8 cellular contexts compared by ENCODE assay signal in genomic region chr11:64675417-64676252, GRCh38. TPM values are rescaled to one million over a fixed set of nuclear protein-coding genes. Genes with fewer than 3 reads are reported as not detected.
DNase-seq lines count a peak whose midpoint lies in the region; ATAC-seq lines count a peak whose summit lies in the region.

No MANE protein-coding gene starts in this region.

- no peaks in the 10 kb centered on the region for H3K9me3 ChIP-seq in NT2/D1 (ENCODE audit: insufficient read depth, low read length)

- ATAC-seq in HG03565 (IDR thresholded peaks at IDR 0.05; ENCODE audit: unreplicated experiment): no peak

- H3K27me3 ChIP-seq in NT2/D1 (ENCODE audit: insufficient read depth, insufficient read length): peaks cover 6% of the 10 kb centered on the region

- H3K4me1 ChIP-seq in NT2/D1 (ENCODE audit: insufficient read depth, insufficient read length): peaks cover 9% of the 10 kb centered on the region

- H3K9ac ChIP-seq in NT2/D1 (ENCODE audit: insufficient read length, low read depth): peak overlapping the region; percentile 21

- no peak overlapping the region for H3K4me3 ChIP-seq in NT2/D1 (ENCODE audit: insufficient read length, low read depth)

- DNase-seq in GM03348 (ENCODE audit: low spot score): peak; percentile 94
- DNase-seq in NT2/D1 (ENCODE audit: low read depth, low spot score): no peak
- peak; percentile 67 for DNase-seq in fibroblast of the conjunctiva (ENCODE audit: low read depth)
- peak; percentile 56 for DNase-seq in putamen (ENCODE audit: low spot score)
- DNase-seq in mesenteric fat pad (ENCODE audit: low spot score): no peak
- no peak for DNase-seq in NCI-H748 treated with DMSO at 0.1 percent for 48 hours (lab: John Stamatoyannopoulos, UW)
- no peak for DNase-seq in activated naive CD4-positive, alpha-beta T cell treated with Interleukin-2 at 50 U/mL for 16 hours

- H3K36me3 ChIP-seq in NT2/D1 (ENCODE audit: insufficient read depth, insufficient read length, low read length): no peaks in the 10 kb centered on the region

RNA-seq across cellular contexts. Expression of gene NRXN2, which starts 47.4 kb away (rescaled TPM):
- total RNA-seq in mesenteric fat pad: 8.8 TPM

Comparison
In these comparisons a context has a peak if more than half of its experiments do, and no peak if none do; other contexts are left out.
1. DNase-seq: peak in GM03348 (single experiment), fibroblast of the conjunctiva (single experiment) and putamen (single experiment); none in NT2/D1 (single experiment), mesenteric fat pad (single experiment), NCI-H748 treated with DMSO at 0.1 percent for 48 hours (single experiment) and activated naive CD4-positive, alpha-beta T cell treated with Interleukin-2 at 50 U/mL for 16 hours (single experiment).